2 cellular contexts compared by ENCODE assay signal in genomic region chr5:44365351-44365750, GRCh38.
TF ChIP-seq lines count a peak whose summit lies in the region.

No MANE protein-coding gene starts in this region.

TF ChIP-seq in GM23338, 12 proteins besides CTCF, POLR2A, EP300 and RAD21:
- TF ChIP-seq REST (IDR thresholded peaks at IDR 0.05; ENCODE audit: unreplicated experiment) (no peak), NANOG (IDR thresholded peaks at IDR 0.05; ENCODE audit: borderline replicate concordance) (no peak), STAT1 (IDR thresholded peaks at IDR 0.05; ENCODE audit: unreplicated experiment) (no peak), CREB1 (CRISPR knock-in tag; IDR thresholded peaks at IDR 0.05; ENCODE audit: low read depth) (no peak), ZNF462 (CRISPR knock-in tag; IDR thresholded peaks at IDR 0.05) (no peak), EZH2 (IDR thresholded peaks at IDR 0.05; ENCODE audit: low read depth, unreplicated experiment) (no peak), ETS1 (IDR thresholded peaks at IDR 0.05) (no peak), JUNB (IDR thresholded peaks at IDR 0.05; ENCODE audit: unreplicated experiment) (no peak), ZNF114 (CRISPR knock-in tag; IDR thresholded peaks at IDR 0.05) (no peak), ZNF331 (CRISPR knock-in tag; IDR thresholded peaks at IDR 0.05; ENCODE audit: low read depth) (no peak), POLR2AphosphoS5 (IDR thresholded peaks at IDR 0.05; ENCODE audit: low read depth) (no peak), EZH2phosphoT487 (IDR thresholded peaks at IDR 0.05; ENCODE audit: unreplicated experiment) (no peak)

TF ChIP-seq in WTC11, 78 proteins besides CTCF, POLR2A, EP300 and RAD21 (continued from another document):
- TF ChIP-seq ARID4B (CRISPR knock-in tag; IDR thresholded peaks at IDR 0.05; ENCODE audit: borderline replicate concordance): no peak
